27 cellular contexts compared by ENCODE assay signal in genomic region chr19:23901360-23901759, GRCh38.
"Had no signal": no experiment of that assay in that cellular context is flagged by ENCODE, and none has a peak within 500 bp of the region (broad histone marks: within the 10 kb centered on the region; RNA-seq: fewer than 3 reads in every experiment).

No MANE protein-coding gene starts in this region.

- DNase-seq: activated B cell treated with CpG ODN at 0.5 μM for 24 hours; activated CD4-positive, alpha-beta T cell treated with anti-CD3 and anti-CD28 coated beads for 48 hours; activated CD4-positive, alpha-beta T cell treated with anti-CD3 and anti-CD28 coated beads, Interleukin-2, amount 50 U/mL, for 1 hour; activated CD4-positive, alpha-beta T cell treated with anti-CD3 and anti-CD28 coated beads, Interleukin-2, amount 50 U/mL, for 48 hours; activated CD8-positive, alpha-beta memory T cell treated with anti-CD3 and anti-CD28 coated beads for 24 hours; activated CD8-positive, alpha-beta T cell treated with anti-CD3 and anti-CD28 coated beads for 36 hours; activated effector memory CD4-positive, alpha-beta T cell treated with Interleukin-2 at 50 U/mL for 16 hours; activated gamma-delta T cell treated with Interleukin-2 at 50 U/mL for 16 hours; activated naive CD4-positive, alpha-beta T cell treated with anti-CD3 and anti-CD28 coated beads, Interleukin-2, amount 50 U/mL, for 16 hours; activated naive CD4-positive, alpha-beta T cell treated with Interleukin-2 at 50 U/mL for 16 hours; activated T-cell treated with anti-CD3 and anti-CD28 coated beads, Interleukin-2, amount 50 U/mL, for 4 hours; amniotic stem cell; anterior cingulate cortex; body of pancreas; dorsolateral prefrontal cortex; effector memory CD4-positive, alpha-beta T cell; endodermal cell; foreskin fibroblast; head of caudate nucleus; SW 1271; T-cell; T-helper 9 cell; WERI-Rb-1 had no signal

- H3K4me1 ChIP-seq: body of pancreas had no signal

- H3K27me3 ChIP-seq: body of pancreas, dorsolateral prefrontal cortex had no signal

- ATAC-seq: activated CD4-positive, CD25-positive, alpha-beta regulatory T cell treated with anti-CD3 and anti-CD28 coated beads, Interleukin-2, amount 50 U/mL, for 24 hours; activated CD8-positive, alpha-beta T cell treated with anti-CD3 and anti-CD28 coated beads for 36 hours; activated T-cell treated with anti-CD3 and anti-CD28 coated beads, Interleukin-2, amount 50 U/mL, for 4 hours; activated T-helper 17 cell treated with anti-CD3 and anti-CD28 coated beads, Interleukin-2, amount 50 U/mL, for 72 hours; body of pancreas; T-cell had no signal

- H3K4me3 ChIP-seq: body of pancreas, coronary artery, dorsolateral prefrontal cortex had no signal

- H3K27ac ChIP-seq: body of pancreas, coronary artery, dorsolateral prefrontal cortex, WERI-Rb-1 had no signal

- H3K36me3 ChIP-seq: WERI-Rb-1 had no signal

- FAIRE-seq: frontal cortex had no signal
